Comparison of ENCODE assay signal across 18 cellular contexts in genomic region chr5:126178521-126178920, GRCh38.
A peak's percentile ranks its signal among the peaks of the same experiment; 100 is the strongest.
DNase-seq lines count a peak whose midpoint lies in the region; ATAC-seq and TF ChIP-seq lines count a peak whose summit lies in the region.
"Had no signal": no experiment of that assay in that cellular context is flagged by ENCODE, and none has a peak within 500 bp of the region (broad histone marks: within the 10 kb centered on the region; RNA-seq: fewer than 3 reads in every experiment).

No MANE protein-coding gene starts in this region.

- H3K36me3 Mint-ChIP-seq in Caco-2 (ENCODE audit: insufficient read depth, unreplicated experiment) = no peaks in the 10 kb centered on the region
- H3K36me3 Mint-ChIP-seq: T-cell had no signal

- peaks cover 7% of the 10 kb centered on the region for H3K9me3 ChIP-seq in adipocyte (ENCODE audit: control insufficient read depth, low read length)
- H3K9me3 ChIP-seq in ovary = no peaks in the 10 kb centered on the region
- H3K9me3 ChIP-seq in Caco-2 = no peaks in the 10 kb centered on the region

- peaks cover 24% of the 10 kb centered on the region for H3K9me3 Mint-ChIP-seq in Caco-2 (ENCODE audit: unreplicated experiment)

- no peaks in the 10 kb centered on the region for H3K4me1 Mint-ChIP-seq in Caco-2 (ENCODE audit: low read depth, unreplicated experiment)
- H3K4me1 Mint-ChIP-seq: T-cell had no signal

- no peak for ATAC-seq in GM19455 (IDR thresholded peaks at IDR 0.05; ENCODE audit: unreplicated experiment)
- ATAC-seq: Panc1, T-cell had no signal

- no peak overlapping the region for H3K9ac ChIP-seq in adipocyte (ENCODE audit: low read length)
- H3K9ac ChIP-seq: KMS-11 had no signal

- no peak overlapping the region for H3K4me3 Mint-ChIP-seq in Caco-2 (ENCODE audit: unreplicated experiment)
- H3K4me3 Mint-ChIP-seq: T-cell had no signal

- DNase-seq in Ammon's horn (ENCODE audit: low spot score) = peak; percentile 8
- peak; percentile 62 for DNase-seq in adipocyte (ENCODE audit: low read depth)
- DNase-seq in fibroblast of peridontal ligament (ENCODE audit: extremely low read depth) = peak; percentile 98
- peak; percentile 12 for DNase-seq in myocyte (ENCODE audit: low read depth)
- no peak for DNase-seq in SW480 (ENCODE audit: low spot score)
- no peak for DNase-seq in ovary
- DNase-seq in Caco-2 = no peak
- DNase-seq: activated CD8-positive, alpha-beta memory T cell treated with anti-CD3 and anti-CD28 coated beads, Interleukin-2, amount 50 U/mL, for 4 hours; activated naive CD4-positive, alpha-beta T cell treated with anti-CD3 and anti-CD28 coated beads, Interleukin-2, amount 50 U/mL, for 16 hours; DMS 273 treated with DMSO at 0.1 percent for 48 hours; NCI-H1436; NCI-H526; spleen; T-cell had no signal

- no peak for TF ChIP-seq CTCF in ovary (IDR thresholded peaks at IDR 0.05)
- no peak for TF ChIP-seq CTCF in Caco-2 (IDR thresholded peaks at IDR 0.05; ENCODE audit: insufficient read depth in 1 of 2, low read depth in 1 of 2, low read length in 1 of 2, severe bottlenecking in 1 of 2, unreplicated experiment in 1 of 2)

- BruUV-seq in Caco-2 (replicated peaks; lab: Mats Ljungman, UMichigan) = no TSS peak

- intact Hi-C loops in ovary (cut with DNase I) (no loop called here), Caco-2 (cut with micrococcal nuclease; ENCODE audit: unreplicated experiment) (no loop called here)

- TF ChIP-seq POLR2A in ovary (IDR thresholded peaks at IDR 0.05) = no peak

- CTCF ChIA-PET in Caco-2 (lab: Charles Lee) = no interaction called here

- no peak for TF ChIP-seq EP300 in ovary (IDR thresholded peaks at IDR 0.05)

- no peak overlapping the region for H3K27ac Mint-ChIP-seq in Caco-2 (ENCODE audit: unreplicated experiment)
- H3K27ac Mint-ChIP-seq: T-cell had no signal

- POLR2A ChIA-PET in Caco-2 (lab: Charles Lee) = no interaction called here

- H3K27ac ChIP-seq in ovary = no peak overlapping the region
- H3K27ac ChIP-seq: epithelial cell of prostate, KMS-11, spleen had no signal

- H3K36me3 ChIP-seq in adipocyte (ENCODE audit: control insufficient read depth, insufficient read depth, low read length, severe bottlenecking) = no peaks in the 10 kb centered on the region
- no peaks in the 10 kb centered on the region for H3K36me3 ChIP-seq in ovary
- no peaks in the 10 kb centered on the region for H3K36me3 ChIP-seq in Caco-2 (ENCODE audit: control insufficient read depth, insufficient read depth, low read length)
- H3K36me3 ChIP-seq: spleen had no signal

- H3K4me1 ChIP-seq in adipocyte (ENCODE audit: control insufficient read depth, insufficient read depth, low read length) (peaks cover 4% of the 10 kb centered on the region), ovary (ENCODE audit: insufficient read depth) (no peaks in the 10 kb centered on the region), Caco-2 (no peaks in the 10 kb centered on the region)
- H3K4me1 ChIP-seq: spleen had no signal

- no peak overlapping the region for H3K4me3 ChIP-seq in adipocyte (ENCODE audit: low read length)
- H3K4me3 ChIP-seq in ovary = no peak overlapping the region
- no peak overlapping the region for H3K4me3 ChIP-seq in Caco-2 (ENCODE audit: low read depth, low read length)
- H3K4me3 ChIP-seq: spleen had no signal

- H3K27me3 Mint-ChIP-seq in Caco-2 (ENCODE audit: insufficient read depth, unreplicated experiment) = peaks cover 7% of the 10 kb centered on the region
- H3K27me3 Mint-ChIP-seq: T-cell had no signal

- no peaks in the 10 kb centered on the region for H3K27me3 ChIP-seq in adipocyte (replicated peaks; ENCODE audit: control insufficient read depth, insufficient read depth, low read length)
- H3K27me3 ChIP-seq in ovary = no peaks in the 10 kb centered on the region
- no peaks in the 10 kb centered on the region for H3K27me3 ChIP-seq in Caco-2 (replicated peaks; ENCODE audit: control insufficient read depth, insufficient read depth, low read length)
- H3K27me3 ChIP-seq: spleen had no signal

Comparison
In these comparisons a context has a peak if more than half of its experiments do, and no peak if none do; other contexts are left out.
1. DNase-seq: peak in Ammon's horn (single experiment), adipocyte (single experiment), fibroblast of peridontal ligament (single experiment) and myocyte (single experiment); none in SW480 (single experiment), ovary (0 of 5) and Caco-2 (0 of 2).